8 cellular contexts compared by ENCODE assay signal in the genomic region with DNA sequence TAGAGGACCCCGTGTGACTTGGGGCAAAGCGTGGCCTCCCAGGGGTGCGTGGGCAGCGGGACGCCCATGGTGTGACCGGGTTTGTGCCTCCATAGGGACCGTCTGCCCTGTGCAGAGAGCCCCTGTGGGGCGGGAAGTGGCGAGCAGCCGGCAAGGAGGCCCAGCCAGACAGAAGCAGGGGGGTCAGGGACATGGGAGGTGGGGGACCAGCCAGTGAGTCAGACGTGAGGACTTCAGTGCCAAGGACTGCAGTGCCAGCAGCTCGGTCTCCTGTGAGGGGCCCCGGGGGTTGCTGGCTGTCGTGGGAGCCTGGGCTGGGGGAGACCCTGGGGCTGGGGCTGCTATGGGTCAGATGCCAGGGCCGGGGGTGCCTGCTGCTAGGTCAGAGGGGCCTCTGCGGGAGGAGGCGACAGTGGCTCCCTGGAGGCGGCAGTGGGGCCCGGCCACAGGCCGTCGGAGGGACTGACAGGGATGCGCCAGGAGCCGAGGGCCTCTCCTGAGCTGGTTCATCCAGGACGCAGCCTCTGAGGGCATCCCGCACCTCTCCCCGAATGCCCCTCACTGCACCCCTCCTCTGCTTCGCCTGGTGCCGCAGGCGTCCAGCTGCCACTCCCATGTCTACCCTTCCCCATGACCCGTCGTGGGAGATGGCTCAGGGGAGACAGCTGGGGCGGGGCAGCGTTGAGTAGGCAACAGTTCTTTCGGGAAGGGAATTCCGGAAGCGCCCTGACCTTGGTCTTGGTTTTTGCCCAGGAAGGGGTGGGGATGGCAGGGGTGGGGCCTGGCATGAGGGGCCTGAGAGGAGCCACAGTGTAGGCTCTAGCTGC.
A peak's percentile ranks its signal among the peaks of the same experiment; 100 is the strongest.
DNase-seq lines count a peak whose midpoint lies in the region; ATAC-seq and TF ChIP-seq lines count a peak whose summit lies in the region.

No MANE protein-coding gene starts in this region.

- H3K27me3 ChIP-seq in GM23338 (ENCODE audit: insufficient read depth) (no peaks in the 10 kb centered on the region), foreskin keratinocyte (no peaks in the 10 kb centered on the region)

- H3K4me3 ChIP-seq in GM23338, result no peak overlapping the region

- H3K36me3 Mint-ChIP-seq in GM23338 (ENCODE audit: low read depth) (peaks cover 3% of the 10 kb centered on the region; the same call in 1 of the 3 replicates), T-cell (peaks cover 3% of the 10 kb centered on the region), nephron progenitor cell (ENCODE audit: low read depth) (peaks cover 5% of the 10 kb centered on the region)

- intact Hi-C loops in sciatic nerve (cut with DNase I), result loop anchor here (5.0 kb wide), 1 partner anchor 528 kb away; no protein-coding TSS in a partner anchor

- H3K27ac ChIP-seq in GM23338 (ENCODE audit: low read depth), result no peak overlapping the region
- peak overlapping the region; percentile 89 for H3K27ac ChIP-seq in VCaP
- H3K27ac ChIP-seq in foreskin keratinocyte, result no peak overlapping the region

- H3K9me3 Mint-ChIP-seq in GM23338 (no peaks in the 10 kb centered on the region), T-cell (no peaks in the 10 kb centered on the region), nephron progenitor cell (no peaks in the 10 kb centered on the region)

- H3K4me3 Mint-ChIP-seq in GM23338, result no peak overlapping the region
- H3K4me3 Mint-ChIP-seq in T-cell, result no peak overlapping the region
- H3K4me3 Mint-ChIP-seq in nephron progenitor cell, result no peak overlapping the region

- no peak overlapping the region for H3K4me2 ChIP-seq in GM23338

- H3F3A ChIP-seq in GM23338 (replicated peaks; ENCODE audit: low read depth), result no peaks in the 10 kb centered on the region

- H3K4me1 ChIP-seq in GM23338 (ENCODE audit: insufficient read depth) (no peaks in the 10 kb centered on the region), foreskin keratinocyte (no peaks in the 10 kb centered on the region)

- no peak overlapping the region for H2AFZ ChIP-seq in GM23338

- peaks cover 6% of the 10 kb centered on the region for H3K27me3 Mint-ChIP-seq in GM23338 (ENCODE audit: insufficient read depth, low read depth, poor library complexity)
- H3K27me3 Mint-ChIP-seq in T-cell, result no peaks in the 10 kb centered on the region
- peaks cover 4% of the 10 kb centered on the region for H3K27me3 Mint-ChIP-seq in nephron progenitor cell (ENCODE audit: low read depth, poor library complexity)

- TF ChIP-seq CTCF in GM23338 (conservative IDR thresholded peaks at IDR 0.05; ENCODE audit: low read depth in 2 of 2) (no peak), VCaP (conservative IDR thresholded peaks at IDR 0.05) (no peak), foreskin keratinocyte (conservative IDR thresholded peaks at IDR 0.05) (no peak), nephron progenitor cell (IDR thresholded peaks at IDR 0.05) (no peak)

- H3K27ac Mint-ChIP-seq in GM23338 (no peak overlapping the region), T-cell (no peak overlapping the region), nephron progenitor cell (no peak overlapping the region)

- H3K4me1 Mint-ChIP-seq in GM23338 (peaks cover 3% of the 10 kb centered on the region; the same call in 2 of the 3 replicates), T-cell (peaks cover 0 to 4% (median 4%) of the 10 kb centered on the region in 3 donors), nephron progenitor cell (peaks cover 33% of the 10 kb centered on the region)

- H3K36me3 ChIP-seq in GM23338 (ENCODE audit: insufficient read depth), result no peaks in the 10 kb centered on the region

- peak; percentile 13 for ATAC-seq in GM23338
- peak; percentile 18 for ATAC-seq in foreskin keratinocyte
- peak; percentile 55 for ATAC-seq in sciatic nerve
- ATAC-seq in T-cell (replicated peaks in 1 of 4), result no peak
- no peak for ATAC-seq in HG03378 (IDR thresholded peaks at IDR 0.05; ENCODE audit: unreplicated experiment)

- no peaks in the 10 kb centered on the region for H3K79me2 ChIP-seq in GM23338 (replicated peaks; ENCODE audit: insufficient read depth)

- H4K20me1 ChIP-seq in GM23338 (replicated peaks; ENCODE audit: insufficient read depth), result no peaks in the 10 kb centered on the region; the same call in 1 of the 2 replicates

- POLR2A ChIA-PET in T-cell (lab: Charles Lee), result no interaction called here

- CTCF ChIA-PET in T-cell (lab: Charles Lee), result no interaction called here

- DNase-seq in GM23338 (ENCODE audit: low spot score), result no peak
- DNase-seq in foreskin keratinocyte, result no peak
- no peak for DNase-seq in sciatic nerve (ENCODE audit: low spot score)
- no peak for DNase-seq in T-cell
- DNase-seq in pons (ENCODE audit: low spot score), result no peak
- DNase-seq in nephron progenitor cell, result no peak

- H3K9me2 ChIP-seq in GM23338 (ENCODE audit: insufficient read depth), result no peaks in the 10 kb centered on the region

TF ChIP-seq in GM23338, 12 proteins besides CTCF, POLR2A, EP300 and RAD21:
- TF ChIP-seq, protein P1, sequence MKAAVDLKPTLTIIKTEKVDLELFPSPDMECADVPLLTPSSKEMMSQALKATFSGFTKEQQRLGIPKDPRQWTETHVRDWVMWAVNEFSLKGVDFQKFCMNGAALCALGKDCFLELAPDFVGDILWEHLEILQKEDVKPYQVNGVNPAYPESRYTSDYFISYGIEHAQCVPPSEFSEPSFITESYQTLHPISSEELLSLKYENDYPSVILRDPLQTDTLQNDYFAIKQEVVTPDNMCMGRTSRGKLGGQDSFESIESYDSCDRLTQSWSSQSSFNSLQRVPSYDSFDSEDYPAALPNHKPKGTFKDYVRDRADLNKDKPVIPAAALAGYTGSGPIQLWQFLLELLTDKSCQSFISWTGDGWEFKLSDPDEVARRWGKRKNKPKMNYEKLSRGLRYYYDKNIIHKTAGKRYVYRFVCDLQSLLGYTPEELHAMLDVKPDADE (IDR thresholded peaks at IDR 0.05), result no peak

Comparison
In these comparisons a context has a peak if more than half of its experiments do, and no peak if none do; other contexts are left out.
1. ATAC-seq: peak in GM23338 (single experiment), foreskin keratinocyte (single experiment) and sciatic nerve (single experiment); none in T-cell (0 of 4) and HG03378 (single experiment).